Comparison of ENCODE assay signal across 14 cellular contexts in genomic region chr14:97381309-97381708, GRCh38.
"Had no signal": no experiment of that assay in that cellular context is flagged by ENCODE, and none has a peak within 500 bp of the region (broad histone marks: within the 10 kb centered on the region; RNA-seq: fewer than 3 reads in every experiment).

No MANE protein-coding gene starts in this region.

- H3K9me3 Mint-ChIP-seq: dendritic cell treated with granulocyte-macrophage colony-stimulating factor and Interleukin-4, amounts not matched to agents 40 ng/mL and 50 ng/mL, for 4 days; nephron progenitor cell had no signal

- H3K27ac ChIP-seq: brain microvascular endothelial cell, gastrocnemius medialis, heart left ventricle, SK-N-MC, stomach, testis, upper lobe of right lung, VCaP had no signal

- H3K4me1 ChIP-seq: gastrocnemius medialis, heart left ventricle, testis, upper lobe of right lung had no signal

- H3K27me3 ChIP-seq: brain microvascular endothelial cell, gastrocnemius medialis, testis had no signal

- ATAC-seq: gastrocnemius medialis, heart left ventricle, Right ventricle myocardium inferior, sciatic nerve, upper lobe of right lung had no signal

- H3K27ac Mint-ChIP-seq: dendritic cell treated with granulocyte-macrophage colony-stimulating factor and Interleukin-4, amounts not matched to agents 40 ng/mL and 50 ng/mL, for 4 days; nephron progenitor cell had no signal

- H3K4me3 ChIP-seq: gastrocnemius medialis, heart left ventricle, SK-N-MC, stomach, testis, upper lobe of right lung had no signal

- H3K36me3 ChIP-seq: brain microvascular endothelial cell, gastrocnemius medialis, heart left ventricle, stomach, upper lobe of right lung had no signal

- H3K9me3 ChIP-seq: gastrocnemius medialis, stomach, testis, upper lobe of right lung had no signal

- DNase-seq: brain microvascular endothelial cell, cerebellar nuclear complex, gastrocnemius medialis, heart left ventricle, nephron progenitor cell, stomach, testis, upper lobe of right lung had no signal

- H3K27me3 Mint-ChIP-seq: activated naive CD8-positive, alpha-beta T cell had no signal

- H3K4me3 Mint-ChIP-seq: dendritic cell treated with granulocyte-macrophage colony-stimulating factor and Interleukin-4, amounts not matched to agents 40 ng/mL and 50 ng/mL, for 4 days; nephron progenitor cell had no signal
